8 cellular contexts compared by ENCODE assay signal in the genomic region with DNA sequence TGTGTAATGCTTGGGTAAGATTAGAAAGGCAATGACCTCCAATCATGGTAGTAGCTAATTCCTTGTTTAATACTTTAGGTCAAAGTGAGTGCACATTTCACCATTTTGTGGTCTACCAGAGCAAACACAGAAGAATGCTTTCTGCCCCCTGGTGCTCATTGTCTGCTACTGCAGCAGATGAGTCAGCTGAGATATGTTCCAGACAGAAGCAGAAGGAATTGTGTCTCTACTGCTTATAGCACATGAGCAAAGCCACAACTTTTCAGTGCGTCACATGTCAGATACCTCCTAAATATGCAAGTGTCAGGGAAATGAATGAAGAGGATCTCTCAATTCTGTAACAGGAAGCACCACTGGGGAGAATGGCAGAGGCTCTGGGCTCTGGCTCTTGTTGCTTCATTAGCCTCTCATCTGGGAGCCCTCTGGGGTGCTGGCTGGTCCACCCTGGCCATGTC.
DNase-seq lines count a peak whose midpoint lies in the region; ATAC-seq lines count a peak whose summit lies in the region.

No MANE protein-coding gene starts in this region.

- H2BK120ac ChIP-seq in mesenchymal stem cell (ENCODE audit: low read depth, low read length) = no peak overlapping the region

- H3K4me3 Mint-ChIP-seq in activated CD8-positive, alpha-beta T cell treated with anti-CD3 and anti-CD28 coated beads, Interleukin-2, amount 10 ng/mL, durations not matched to agents 7 days and 5 days = no peak overlapping the region

- WGBS in mesenchymal stem cell = 11% methylated on average over 1 of the region's 1 CpG

- no peak overlapping the region for H3K4me3 ChIP-seq in effector memory CD4-positive, alpha-beta T cell (ENCODE audit: insufficient read depth, low read depth, low read length, poor library complexity, severe bottlenecking)
- H3K4me3 ChIP-seq in mesenchymal stem cell (ENCODE audit: insufficient read depth in 1 of 2, low read depth in 1 of 2, low read length in 2 of 2) = no peak overlapping the region

- no peak overlapping the region for H2AFZ ChIP-seq in mesenchymal stem cell (ENCODE audit: low read depth, low read length)

- peak overlapping the region in 1 of 2 experiments; percentile 23 for H3K14ac ChIP-seq in mesenchymal stem cell (ENCODE audit: low read length in 2 of 2)

- H2BK12ac ChIP-seq in mesenchymal stem cell (ENCODE audit: low read length in 2 of 2) = peak overlapping the region in 1 of 2 experiments; percentile 68

- DNase-seq in Ammon's horn (ENCODE audit: low spot score) = peak; percentile 88
- DNase-seq in NCI-H774 (lab: John Stamatoyannopoulos, UW) = peak; percentile 66
- peak; percentile 80 for DNase-seq in activated CD8-positive, alpha-beta T cell treated with anti-CD3 and anti-CD28 coated beads, Interleukin-2, amount 10 ng/mL, durations not matched to agents 7 days and 5 days
- peak; percentile 49 to 62 (median 55) for DNase-seq in effector memory CD4-positive, alpha-beta T cell
- peak; percentile 94 for DNase-seq in mesenchymal stem cell
- DNase-seq in stimulated activated CD8-positive, alpha-beta memory T cell treated with anti-CD3 and anti-CD28 coated beads, Interleukin-15, amount 100 ng/mL, for 4 hours (ENCODE audit: low read depth in 2 of 2) = peak; percentile 47 to 70

- no peak overlapping the region for H3K23ac ChIP-seq in mesenchymal stem cell (ENCODE audit: low read length in 2 of 2)

- H3K4me2 ChIP-seq in mesenchymal stem cell (ENCODE audit: low read length, poor library complexity, severe bottlenecking) = no peak overlapping the region

- no peak overlapping the region for H3K27ac Mint-ChIP-seq in activated CD8-positive, alpha-beta T cell treated with anti-CD3 and anti-CD28 coated beads, Interleukin-2, amount 10 ng/mL, durations not matched to agents 7 days and 5 days

- H3K27ac ChIP-seq in effector memory CD4-positive, alpha-beta T cell (ENCODE audit: insufficient read depth, low read length, poor library complexity, severe bottlenecking) = no peak overlapping the region
- H3K27ac ChIP-seq in mesenchymal stem cell (ENCODE audit: low read length, poor library complexity, severe bottlenecking) = peak overlapping the region; percentile 46

- no peak overlapping the region for H2BK15ac ChIP-seq in mesenchymal stem cell (ENCODE audit: low read depth, poor library complexity, severe bottlenecking)

- no peaks in the 10 kb centered on the region for H3K36me3 ChIP-seq in effector memory CD4-positive, alpha-beta T cell (ENCODE audit: control insufficient read depth, insufficient read depth, low read length)
- no peaks in the 10 kb centered on the region for H3K36me3 ChIP-seq in mesenchymal stem cell (ENCODE audit: control insufficient read depth in 1 of 2, insufficient read depth in 2 of 2, low read depth in 1 of 2, low read length in 2 of 2)

- ATAC-seq in GM19025 (IDR thresholded peaks at IDR 0.05; ENCODE audit: low read depth, unreplicated experiment) = peak; percentile 69
- peak; percentile 86 for ATAC-seq in HG03378 (IDR thresholded peaks at IDR 0.05; ENCODE audit: unreplicated experiment)
- peak; percentile 87 for ATAC-seq in activated CD8-positive, alpha-beta T cell treated with anti-CD3 and anti-CD28 coated beads, Interleukin-2, amount 10 ng/mL, durations not matched to agents 7 days and 5 days

- peak overlapping the region; percentile 69 for H2BK5ac ChIP-seq in mesenchymal stem cell (ENCODE audit: low read depth, low read length, poor library complexity, severe bottlenecking)

- peak overlapping the region in 1 of 2 experiments; percentile 63 for H3K4ac ChIP-seq in mesenchymal stem cell (ENCODE audit: low read depth in 1 of 2, low read length in 2 of 2)

- POLR2A ChIA-PET in activated CD8-positive, alpha-beta T cell treated with anti-CD3 and anti-CD28 coated beads, Interleukin-2, amount 10 ng/mL, durations not matched to agents 7 days and 5 days (lab: Charles Lee) = interaction anchor here (0.9 to 1.7 kb wide), 3 partner anchors 463 to 467 kb away, joined by 3 to 5 read pairs (median 3); no protein-coding TSS in a partner anchor

- peaks cover 12% of the 10 kb centered on the region for H3K4me1 Mint-ChIP-seq in activated CD8-positive, alpha-beta T cell treated with anti-CD3 and anti-CD28 coated beads, Interleukin-2, amount 10 ng/mL, durations not matched to agents 7 days and 5 days (ENCODE audit: low read depth)

- H3K9me3 ChIP-seq in effector memory CD4-positive, alpha-beta T cell (ENCODE audit: control insufficient read depth, low read length) = no peaks in the 10 kb centered on the region
- H3K9me3 ChIP-seq in mesenchymal stem cell (ENCODE audit: control insufficient read depth, low read length) = no peaks in the 10 kb centered on the region

- H3K9me3 Mint-ChIP-seq in activated CD8-positive, alpha-beta T cell treated with anti-CD3 and anti-CD28 coated beads, Interleukin-2, amount 10 ng/mL, durations not matched to agents 7 days and 5 days (ENCODE audit: insufficient read depth) = no peaks in the 10 kb centered on the region

- peak overlapping the region; percentile 80 for H2AK5ac ChIP-seq in mesenchymal stem cell (ENCODE audit: low read length, severe bottlenecking)

- H3K4me1 ChIP-seq in effector memory CD4-positive, alpha-beta T cell (ENCODE audit: control insufficient read depth, insufficient read depth, low read length, poor library complexity, severe bottlenecking) = no peaks in the 10 kb centered on the region
- H3K4me1 ChIP-seq in mesenchymal stem cell (ENCODE audit: control insufficient read depth, insufficient read depth, low read depth, low read length) = peaks cover 8% of the 10 kb centered on the region

- CTCF ChIA-PET in activated CD8-positive, alpha-beta T cell treated with anti-CD3 and anti-CD28 coated beads, Interleukin-2, amount 10 ng/mL, durations not matched to agents 7 days and 5 days (lab: Charles Lee) = interaction anchor here (0.6 to 3.9 kb wide), 51 partner anchors 10 to 518 kb away, joined by 3 to 60 read pairs (median 4); a partner anchor contains a TSS

- H3K36me3 Mint-ChIP-seq in activated CD8-positive, alpha-beta T cell treated with anti-CD3 and anti-CD28 coated beads, Interleukin-2, amount 10 ng/mL, durations not matched to agents 7 days and 5 days (ENCODE audit: low read depth) = no peaks in the 10 kb centered on the region

- no peaks in the 10 kb centered on the region for H3K27me3 Mint-ChIP-seq in activated CD8-positive, alpha-beta T cell treated with anti-CD3 and anti-CD28 coated beads, Interleukin-2, amount 10 ng/mL, durations not matched to agents 7 days and 5 days (ENCODE audit: low read depth)

- H3K9ac ChIP-seq in mesenchymal stem cell (ENCODE audit: low read length) = peak overlapping the region; percentile 21

- H3K18ac ChIP-seq in mesenchymal stem cell (ENCODE audit: low read depth in 1 of 2, low read length in 2 of 2) = peak overlapping the region in 1 of 2 experiments; percentile 25

- H4K8ac ChIP-seq in mesenchymal stem cell (ENCODE audit: low read length) = peak overlapping the region; percentile 29

- peak overlapping the region; percentile 43 for H4K91ac ChIP-seq in mesenchymal stem cell (ENCODE audit: low read length)

- H3K27me3 ChIP-seq in effector memory CD4-positive, alpha-beta T cell (replicated peaks; ENCODE audit: control insufficient read depth, insufficient read depth, low read length, poor library complexity, severe bottlenecking) = no peaks in the 10 kb centered on the region
- H3K27me3 ChIP-seq in mesenchymal stem cell (ENCODE audit: control insufficient read depth in 1 of 2, insufficient read depth in 1 of 2, low read length in 2 of 2) = no peaks in the 10 kb centered on the region

- H3K79me1 ChIP-seq in mesenchymal stem cell (replicated peaks; ENCODE audit: low read length, poor library complexity, severe bottlenecking) = no peaks in the 10 kb centered on the region
